Comparison of ENCODE assay signal across 27 cellular contexts in the genomic region with DNA sequence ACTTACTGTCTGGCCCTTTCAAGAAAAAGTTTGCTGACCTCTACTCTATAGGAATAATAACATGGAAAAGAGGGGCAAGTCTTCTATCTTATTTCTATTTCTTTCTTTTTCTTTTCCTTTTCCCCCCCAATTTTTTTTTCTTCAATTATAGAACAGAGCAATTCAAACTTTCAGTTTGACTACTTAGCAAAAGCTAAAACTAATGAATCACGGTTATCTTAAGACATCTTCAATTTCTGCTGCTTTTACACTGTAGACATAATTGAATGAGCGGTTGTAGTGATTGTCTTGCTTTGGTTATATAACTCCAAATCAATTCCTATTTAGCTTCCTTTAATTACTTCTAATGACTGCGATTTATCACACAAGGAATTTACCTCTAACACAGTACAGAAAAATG.
A peak's percentile ranks its signal among the peaks of the same experiment; 100 is the strongest.
DNase-seq lines count a peak whose midpoint lies in the region; ATAC-seq lines count a peak whose summit lies in the region.
"Had no signal": no experiment of that assay in that cellular context is flagged by ENCODE, and none has a peak within 500 bp of the region (broad histone marks: within the 10 kb centered on the region; RNA-seq: fewer than 3 reads in every experiment).

No MANE protein-coding gene starts in this region.

- H3K36me3 Mint-ChIP-seq in activated naive CD4-positive, alpha-beta T cell treated with anti-CD3 and anti-CD28 coated beads for 36 hours (ENCODE audit: low read depth), result no peaks in the 10 kb centered on the region
- H3K36me3 Mint-ChIP-seq: activated CD8-positive, alpha-beta memory T cell treated with anti-CD3 and anti-CD28 coated beads, Interleukin-2, amount 10 ng/mL, durations not matched to agents 7 days and 5 days; activated naive CD4-positive, alpha-beta T cell treated with anti-CD3 and anti-CD28 coated beads, Interleukin-2, amount 50 U/mL, for 72 hours had no signal

- DNase-seq in stimulated activated naive CD8-positive, alpha-beta T cell treated with anti-CD3 and anti-CD28 coated beads, Interleukin-15, Interleukin-2, amounts not matched to agents 100 U/mL and 50 U/mL, for 24 hours, result no peak
- no peak for DNase-seq in activated naive CD4-positive, alpha-beta T cell treated with anti-CD3 and anti-CD28 coated beads for 36 hours
- DNase-seq in middle frontal gyrus (ENCODE audit: extremely low spot score, low spot score), result no peak
- DNase-seq in SW 1271 (lab: John Stamatoyannopoulos, UW), result no peak
- DNase-seq: activated CD4-positive, alpha-beta T cell treated with anti-CD3 and anti-CD28 coated beads, Interleukin-2, amount 50 U/mL, for 1 hour; activated CD8-positive, alpha-beta memory T cell treated with anti-CD3 and anti-CD28 coated beads, Interleukin-2, amount 10 ng/mL, durations not matched to agents 7 days and 5 days; caudate nucleus; DMS53; endodermal cell; foreskin melanocyte; GDM1; immature natural killer cell; naive B cell; NCI-H1092 treated with DMSO at 0.1 percent for 48 hours; NCI-H774; PC-3; stimulated activated CD8-positive, alpha-beta memory T cell treated with anti-CD3 and anti-CD28 coated beads, Interleukin-4, amount 100 ng/mL, for 48 hours; transverse colon had no signal

- ATAC-seq in GM18498 (IDR thresholded peaks at IDR 0.05; ENCODE audit: unreplicated experiment) (peak; percentile 34), GM21360 (IDR thresholded peaks at IDR 0.05; ENCODE audit: unreplicated experiment) (peak; percentile 41), HG02798 (IDR thresholded peaks at IDR 0.05; ENCODE audit: poor library complexity, unreplicated experiment) (peak; percentile 27), HG03439 (IDR thresholded peaks at IDR 0.05; ENCODE audit: unreplicated experiment) (peak; percentile 27)
- ATAC-seq in stimulated activated naive CD8-positive, alpha-beta T cell treated with anti-CD3 and anti-CD28 coated beads, Interleukin-15, Interleukin-2, amounts not matched to agents 100 U/mL and 50 U/mL, for 24 hours, result no peak
- ATAC-seq: activated CD8-positive, alpha-beta memory T cell treated with anti-CD3 and anti-CD28 coated beads, Interleukin-2, amount 10 ng/mL, durations not matched to agents 7 days and 5 days; activated naive CD4-positive, alpha-beta T cell treated with anti-CD3 and anti-CD28 coated beads, Interleukin-2, amount 50 U/mL, for 72 hours; left lobe of liver; PC-3; Right ventricle myocardium inferior had no signal

- no peaks in the 10 kb centered on the region for H3K4me1 Mint-ChIP-seq in activated naive CD4-positive, alpha-beta T cell treated with anti-CD3 and anti-CD28 coated beads for 36 hours (ENCODE audit: low read depth)
- H3K4me1 Mint-ChIP-seq: activated CD8-positive, alpha-beta memory T cell treated with anti-CD3 and anti-CD28 coated beads, Interleukin-2, amount 10 ng/mL, durations not matched to agents 7 days and 5 days; B cell; IgD-negative memory B cell; naive B cell had no signal

- intact Hi-C loops in activated naive CD4-positive, alpha-beta T cell treated with anti-CD3 and anti-CD28 coated beads for 36 hours (cut with micrococcal nuclease), result no loop called here

- H3K4me3 Mint-ChIP-seq in activated naive CD4-positive, alpha-beta T cell treated with anti-CD3 and anti-CD28 coated beads for 36 hours, result no peak overlapping the region
- H3K4me3 Mint-ChIP-seq: activated CD8-positive, alpha-beta memory T cell treated with anti-CD3 and anti-CD28 coated beads, Interleukin-2, amount 10 ng/mL, durations not matched to agents 7 days and 5 days; B cell; endodermal cell; IgD-negative memory B cell; immature natural killer cell; naive B cell had no signal

- CTCF ChIA-PET in activated naive CD4-positive, alpha-beta T cell treated with anti-CD3 and anti-CD28 coated beads for 36 hours (lab: Charles Lee), result no interaction called here

- peaks cover 5% of the 10 kb centered on the region for H3K9me3 Mint-ChIP-seq in activated naive CD4-positive, alpha-beta T cell treated with anti-CD3 and anti-CD28 coated beads for 36 hours

- no peak overlapping the region for H3K27ac Mint-ChIP-seq in activated naive CD4-positive, alpha-beta T cell treated with anti-CD3 and anti-CD28 coated beads for 36 hours
- H3K27ac Mint-ChIP-seq: activated CD8-positive, alpha-beta memory T cell treated with anti-CD3 and anti-CD28 coated beads, Interleukin-2, amount 10 ng/mL, durations not matched to agents 7 days and 5 days; activated naive CD4-positive, alpha-beta T cell treated with anti-CD3 and anti-CD28 coated beads, Interleukin-2, amount 50 U/mL, for 72 hours; B cell; endodermal cell; IgD-negative memory B cell; immature natural killer cell; naive B cell had no signal

- H3K27me3 Mint-ChIP-seq in activated naive CD4-positive, alpha-beta T cell treated with anti-CD3 and anti-CD28 coated beads for 36 hours (ENCODE audit: low read depth), result peaks cover 4% of the 10 kb centered on the region
- H3K27me3 Mint-ChIP-seq: activated CD8-positive, alpha-beta memory T cell treated with anti-CD3 and anti-CD28 coated beads, Interleukin-2, amount 10 ng/mL, durations not matched to agents 7 days and 5 days had no signal
